26 cellular contexts compared by ENCODE assay signal in genomic region chr7:84578825-84579224, GRCh38.
DNase-seq lines count a peak whose midpoint lies in the region; ATAC-seq, FAIRE-seq and TF ChIP-seq lines count a peak whose summit lies in the region.
"Had no signal": no experiment of that assay in that cellular context is flagged by ENCODE, and none has a peak within 500 bp of the region (broad histone marks: within the 10 kb centered on the region; RNA-seq: fewer than 3 reads in every experiment).

No MANE protein-coding gene starts in this region.

- H3K27ac Mint-ChIP-seq in natural killer cell, result no peak overlapping the region
- H3K27ac Mint-ChIP-seq: CD14-positive monocyte; CD4-positive, alpha-beta memory T cell; CD4-positive, CD25-positive, alpha-beta regulatory T cell; CD8-positive, alpha-beta memory T cell had no signal

- no peaks in the 10 kb centered on the region for H3K79me2 ChIP-seq in HepG2 (ENCODE audit: insufficient read depth, low read length)
- H3K79me2 ChIP-seq in K562 (ENCODE audit: control insufficient read depth, insufficient read depth, low read length), result no peaks in the 10 kb centered on the region

- H3K9ac ChIP-seq in HepG2 (ENCODE audit: insufficient read depth, low read depth, low read length) (no peak overlapping the region), K562 (ENCODE audit: insufficient read depth in 1 of 2, low read depth in 2 of 2, low read length in 2 of 2) (no peak overlapping the region)
- H3K9ac ChIP-seq: BLaER1 had no signal

- WGBS in HepG2 (ENCODE audit: low lambda C conversion rate), result 14% methylated on average over 3 of the region's 3 CpGs
- WGBS in right lobe of liver (ENCODE audit: insufficient coverage, low coverage, low lambda C conversion rate, missing lambda C conversion rate), result 54% methylated on average over 3 of the region's 3 CpGs
- WGBS in K562 (ENCODE audit: insufficient coverage, low coverage, missing lambda C conversion rate), result 3% methylated on average over 3 of the region's 3 CpGs

- H3K4me1 Mint-ChIP-seq in natural killer cell, result no peaks in the 10 kb centered on the region
- H3K4me1 Mint-ChIP-seq: CD14-positive monocyte; CD4-positive, alpha-beta memory T cell; CD4-positive, CD25-positive, alpha-beta regulatory T cell; CD8-positive, alpha-beta memory T cell had no signal

- CTCF ChIA-PET in HepG2 (lab: Yijun Ruan, JAX; ENCODE audit: low intra/inter-chr PET ratio, low total read pairs) (no interaction called here), K562 (lab: Yijun Ruan, JAX; ENCODE audit: low intra/inter-chr PET ratio) (no interaction called here)

- no peak for FAIRE-seq in HepG2 (lab: Jason Lieb, UNC)
- FAIRE-seq in K562 (lab: Jason Lieb, UNC), result no peak
- FAIRE-seq: GM12878, GM12892, GM18507 had no signal

- no peaks in the 10 kb centered on the region for H3K36me3 Mint-ChIP-seq in natural killer cell
- H3K36me3 Mint-ChIP-seq: CD14-positive monocyte; CD4-positive, alpha-beta memory T cell; CD4-positive, CD25-positive, alpha-beta regulatory T cell; CD8-positive, alpha-beta memory T cell had no signal

- DNase-seq in HepG2 (ENCODE audit: low spot score) (no peak), right lobe of liver (no peak), NCI-H226 (peak; percentile 5), K562 (ENCODE audit: extremely low read depth in 1 of 4, low spot score in 3 of 4) (no peak), natural killer cell (no peak), anterior cingulate cortex (lab: John Stamatoyannopoulos, UW) (no peak)
- DNase-seq: ACHN; BE2C; C1 segment of cervical spinal cord; CD4-positive, alpha-beta memory T cell; CD4-positive, CD25-positive, alpha-beta regulatory T cell; CD8-positive, alpha-beta memory T cell; COR-L47; DMS 273 treated with DMSO at 0.1 percent for 48 hours; DMS153; DMS53; DMS79; DND-41; EL; GDM1 had no signal

- H3K9me3 Mint-ChIP-seq in natural killer cell, result peaks cover 0 to 3% of the 10 kb centered on the region in 2 donors

- no peaks in the 10 kb centered on the region for H4K20me1 ChIP-seq in HepG2 (ENCODE audit: insufficient read depth, low read length)
- H4K20me1 ChIP-seq in K562 (replicated peaks; ENCODE audit: control insufficient read depth, insufficient read depth, low read length), result no peaks in the 10 kb centered on the region
- H4K20me1 ChIP-seq: BLaER1 had no signal

- no peak for TF ChIP-seq RAD21 in HepG2 (CRISPR knock-in tag; IDR thresholded peaks at IDR 0.05)
- no peak for TF ChIP-seq RAD21 in K562 (CRISPR knock-in tag; conservative IDR thresholded peaks at IDR 0.05 in 1 of 2, IDR thresholded peaks at IDR 0.05 in 1 of 2)

- H3K4me2 ChIP-seq in HepG2 (ENCODE audit: low read depth, low read length) (no peak overlapping the region), K562 (ENCODE audit: insufficient read depth, low read length) (no peak overlapping the region)
- H3K4me2 ChIP-seq: BLaER1 had no signal

- H3K27ac ChIP-seq in HepG2 (ENCODE audit: extremely low read length, insufficient read depth, low read length), result no peak overlapping the region
- no peak overlapping the region for H3K27ac ChIP-seq in right lobe of liver
- H3K27ac ChIP-seq in K562 (ENCODE audit: extremely low read depth, low read depth, low read length), result no peak overlapping the region
- H3K27ac ChIP-seq: 22Rv1, BLaER1 had no signal

- BruUV-seq in HepG2 (replicated peaks; lab: Mats Ljungman, UMichigan) (no TSS peak), K562 (replicated peaks; lab: Mats Ljungman, UMichigan) (no TSS peak)

- intact Hi-C loops in HepG2 (cut with micrococcal nuclease; ENCODE audit: unreplicated experiment) (no loop called here), right lobe of liver (cut with DNase I) (no loop called here), K562 (cut with micrococcal nuclease) (no loop called here), natural killer cell (cut with micrococcal nuclease) (no loop called here)

- H3K4me1 ChIP-seq in HepG2 (ENCODE audit: insufficient read depth, low read length), result no peaks in the 10 kb centered on the region
- H3K4me1 ChIP-seq in right lobe of liver, result no peaks in the 10 kb centered on the region
- no peaks in the 10 kb centered on the region for H3K4me1 ChIP-seq in K562 (replicated peaks in 1 of 2; ENCODE audit: control insufficient read depth in 2 of 2, insufficient read depth in 2 of 2, low read length in 2 of 2)
- H3K4me1 ChIP-seq: BE2C, BLaER1 had no signal

- no peak for ATAC-seq in HepG2
- ATAC-seq in right lobe of liver, result no peak
- ATAC-seq in K562, result no peak
- no peak for ATAC-seq in natural killer cell
- ATAC-seq: GM12878 had no signal

- H3K9me3 ChIP-seq in HepG2 (ENCODE audit: low read length) (no peaks in the 10 kb centered on the region), right lobe of liver (no peaks in the 10 kb centered on the region), K562 (replicated peaks; ENCODE audit: control insufficient read depth, insufficient read depth, low read depth, low read length) (no peaks in the 10 kb centered on the region)
- H3K9me3 ChIP-seq: BE2C, BLaER1 had no signal

- TF ChIP-seq POLR2A in HepG2 (IDR thresholded peaks at IDR 0.05; ENCODE audit: insufficient read depth in 1 of 2, low read depth in 2 of 2, low read length in 2 of 2) (no peak), right lobe of liver (IDR thresholded peaks at IDR 0.05) (no peak), K562 (conservative IDR thresholded peaks at IDR 0.05) (no peak)

- no peak overlapping the region for H3K4me3 Mint-ChIP-seq in natural killer cell
- H3K4me3 Mint-ChIP-seq: CD14-positive monocyte; CD4-positive, alpha-beta memory T cell; CD4-positive, CD25-positive, alpha-beta regulatory T cell; CD8-positive, alpha-beta memory T cell had no signal

- POLR2A ChIA-PET in HepG2 (lab: Yijun Ruan, JAX) (no interaction called here), K562 (lab: Yijun Ruan, JAX) (no interaction called here)

- TF ChIP-seq EP300 in HepG2 (IDR thresholded peaks at IDR 0.05; ENCODE audit: low read depth in 2 of 2, low read length in 2 of 2) (no peak), HepG2 (CRISPR knock-in tag; IDR thresholded peaks at IDR 0.05; ENCODE audit: borderline replicate concordance) (no peak), K562 (IDR thresholded peaks at IDR 0.05; ENCODE audit: low read length) (no peak)

- TF ChIP-seq CTCF in HepG2 (CRISPR knock-in tag; IDR thresholded peaks at IDR 0.05), result no peak
- no peak for TF ChIP-seq CTCF in right lobe of liver (IDR thresholded peaks at IDR 0.05)
- no peak for TF ChIP-seq CTCF in K562 (IDR thresholded peaks at IDR 0.05 in 2 of 3, conservative IDR thresholded peaks at IDR 0.05 in 1 of 3; ENCODE audit: insufficient read depth in 2 of 3, low read depth in 1 of 3, low read length in 3 of 3)
- no peak for TF ChIP-seq CTCF in natural killer cell (IDR thresholded peaks at IDR 0.05)

- H2AFZ ChIP-seq in HepG2 (ENCODE audit: low read length) (no peak overlapping the region), K562 (ENCODE audit: low read depth, low read length) (no peak overlapping the region)

- in situ Hi-C loops in HepG2 (cut with HindIII; ENCODE audit: extremely low pct_ligation_motif_present, low pct_unique_long_range_greater_than_20kb) (no loop called here), K562 (cut with MboI) (no loop called here)

- no peaks in the 10 kb centered on the region for H3K9me1 ChIP-seq in K562 (ENCODE audit: control insufficient read depth, insufficient read depth, low read length)

- H3K4me3 ChIP-seq in HepG2 (replicated peaks in 1 of 3; ENCODE audit: insufficient read depth in 1 of 3, low read depth in 2 of 3, low read length in 3 of 3), result no peak overlapping the region
- no peak overlapping the region for H3K4me3 ChIP-seq in right lobe of liver
- H3K4me3 ChIP-seq in K562, result no peak overlapping the region
- H3K4me3 ChIP-seq: BLaER1, GM12878 had no signal

- H3K36me3 ChIP-seq in HepG2 (replicated peaks in 1 of 2; ENCODE audit: control insufficient read depth in 1 of 2, insufficient read depth in 2 of 2, low read length in 2 of 2) (no peaks in the 10 kb centered on the region), right lobe of liver (no peaks in the 10 kb centered on the region), K562 (ENCODE audit: control insufficient read depth, insufficient read depth, low read length) (no peaks in the 10 kb centered on the region)
- H3K36me3 ChIP-seq: BE2C, BLaER1 had no signal

- no peaks in the 10 kb centered on the region for H3K27me3 Mint-ChIP-seq in natural killer cell (ENCODE audit: low read depth in 2 of 2)
- H3K27me3 Mint-ChIP-seq: CD4-positive, alpha-beta memory T cell; CD4-positive, CD25-positive, alpha-beta regulatory T cell; CD8-positive, alpha-beta memory T cell had no signal

- H3K27me3 ChIP-seq in HepG2 (ENCODE audit: control insufficient read depth in 1 of 2, insufficient read depth in 2 of 2, low read length in 2 of 2) (no peaks in the 10 kb centered on the region), right lobe of liver (no peaks in the 10 kb centered on the region), K562 (ENCODE audit: control insufficient read depth in 2 of 2, insufficient read depth in 2 of 2, low read length in 2 of 2) (no peaks in the 10 kb centered on the region)
- H3K27me3 ChIP-seq: BE2C, BLaER1 had no signal

TF ChIP-seq in HepG2, 621 proteins besides CTCF, POLR2A, EP300 and RAD21 (continues in another document):
- no peak for TF ChIP-seq AKAP8 (CRISPR knock-in tag; IDR thresholded peaks at IDR 0.05)
- no peak for TF ChIP-seq ATF1 (CRISPR knock-in tag; IDR thresholded peaks at IDR 0.05)
- no peak for TF ChIP-seq ZNF619 (CRISPR knock-in tag; IDR thresholded peaks at IDR 0.05)

TF ChIP-seq in K562, 482 proteins besides CTCF, POLR2A, EP300 and RAD21:
- TF ChIP-seq ZNF316 (IDR thresholded peaks at IDR 0.05) (peak; percentile 86), MAFK (IDR thresholded peaks at IDR 0.05; ENCODE audit: low read length) (peak; percentile 20; the same call in 1 of the 2 replicates), MAFG (tag; conservative IDR thresholded peaks at IDR 0.05) (peak; percentile 63), MAFF (IDR thresholded peaks at IDR 0.05; ENCODE audit: low read length) (peak; percentile 38; the same call in 1 of the 2 replicates), XRCC4 (IDR thresholded peaks at IDR 0.05; ENCODE audit: extremely low read depth, insufficient read depth, insufficient read length) (no peak), C11orf30 (IDR thresholded peaks at IDR 0.05; ENCODE audit: low read depth) (peak; percentile 74)

Comparison
In these comparisons a context has a peak if more than half of its experiments do, and no peak if none do; other contexts are left out.
1. Of the 241 proteins assayed by ChIP-seq in both HepG2 and K562: peak only in HepG2: none; only in K562: MAFF and MAFG; in both: MAFK; in neither: 238.